8 cellular contexts compared by ENCODE assay signal in genomic region chr2:27085670-27086089, GRCh38. TPM values are rescaled to one million over a fixed set of nuclear protein-coding genes. Genes with fewer than 3 reads are reported as not detected.
DNase-seq lines count a peak whose midpoint lies in the region; ATAC-seq and TF ChIP-seq lines count a peak whose summit lies in the region.

No MANE protein-coding gene starts in this region.

- H3K27me3 ChIP-seq in mammary epithelial cell (ENCODE audit: insufficient read depth, low read length) (no peaks in the 10 kb centered on the region), gastrocnemius medialis (no peaks in the 10 kb centered on the region)

- H2AFZ ChIP-seq in mammary epithelial cell (ENCODE audit: low read depth, low read length) = peak overlapping the region; percentile 83

- TF ChIP-seq CTCF in mammary epithelial cell (conservative IDR thresholded peaks at IDR 0.05 in 1 of 2, IDR thresholded peaks at IDR 0.05 in 1 of 2; ENCODE audit: extremely low read depth in 1 of 2, insufficient read depth in 1 of 2, low read depth in 1 of 2, low read length in 2 of 2) (peak; percentile 15 to 40), gastrocnemius medialis (IDR thresholded peaks at IDR 0.05 in 4 of 5, conservative IDR thresholded peaks at IDR 0.05 in 1 of 5) (peak in 4 of 5 experiments; percentile 13 to 70 (median 44))

- dilution Hi-C loops in mammary epithelial cell (cut with HindIII; ENCODE audit: low sequenced_read_pairs) = no loop called here

- in situ Hi-C loops in mammary epithelial cell (cut with MboI; ENCODE audit: low sequenced_read_pairs in 2 of 2) = loop anchor here in 1 of 2 donors (10.0 kb wide), 1 partner anchor 199 kb away; the partner anchor contains the start of gene TRIM54
- in situ Hi-C loops in gastrocnemius medialis (cut with MboI; ENCODE audit: low sequenced_read_pairs in 4 of 4) = loop anchor here (5.0 to 10.0 kb wide), 3 partner anchors 51 to 121 kb away; partner anchors contain the start of genes TMEM214 (in 3 of the 4) and MAPRE3 (in 1 of the 4)

- H3K36me3 ChIP-seq in mammary epithelial cell (ENCODE audit: insufficient read depth, low read length) (no peaks in the 10 kb centered on the region), gastrocnemius medialis (no peaks in the 10 kb centered on the region)

- peak overlapping the region; percentile 92 for H3K4me2 ChIP-seq in mammary epithelial cell (ENCODE audit: insufficient read depth, low read depth, low read length)

- H3K79me2 ChIP-seq in mammary epithelial cell (ENCODE audit: insufficient read depth, low read length) = no peaks in the 10 kb centered on the region

- intact Hi-C loops in mammary epithelial cell (cut with micrococcal nuclease) (loop anchor here (1.0 to 5.0 kb wide), 4 partner anchors 14 to 124 kb away; partner anchors contain the start of genes OST4 and TMEM214), gastrocnemius medialis (cut with DNase I; ENCODE audit: low total_unique reads) (loop anchor here (1.0 to 10.0 kb wide), 6 partner anchors 14 to 289 kb away; partner anchors contain the start of genes ATRAID, EIF2B4, OST4 and SLC5A6)

- peak; percentile 92 for DNase-seq in 8988T
- peak; percentile 53 for DNase-seq in GM04504 (ENCODE audit: low read depth)
- peak; percentile 73 for DNase-seq in RPMI8226
- DNase-seq in mammary epithelial cell = peak; percentile 48
- peak; percentile 55 for DNase-seq in iPS-NIHi7 (ENCODE audit: extremely low spot score)
- peak; percentile 63 to 84 for DNase-seq in gastrocnemius medialis
- DNase-seq in effector CD8-positive, alpha-beta T cell (lab: John Stamatoyannopoulos, UW) = no peak

- BruUV-seq in mammary epithelial cell (replicated peaks; lab: Mats Ljungman, UMichigan) = no TSS peak

- peak in 1 of 2 donors; percentile 40 for TF ChIP-seq POLR2A in gastrocnemius medialis (IDR thresholded peaks at IDR 0.05)

- H3K9me3 ChIP-seq in mammary epithelial cell (replicated peaks; ENCODE audit: insufficient read depth, low read length) (no peaks in the 10 kb centered on the region), gastrocnemius medialis (no peaks in the 10 kb centered on the region)

- H3K4me3 ChIP-seq in mammary epithelial cell (replicated peaks in 1 of 3; ENCODE audit: insufficient read depth in 1 of 3, low read depth in 2 of 3, low read length in 3 of 3) = peak overlapping the region; percentile 57 to 84 (median 63)
- H3K4me3 ChIP-seq in gastrocnemius medialis = peak overlapping the region; percentile 70 to 95 (median 86)

- H3K27ac ChIP-seq in mammary epithelial cell (ENCODE audit: insufficient read depth, low read depth, low read length) = peak overlapping the region; percentile 3
- peak overlapping the region; percentile 88 to 97 (median 94) for H3K27ac ChIP-seq in gastrocnemius medialis

- WGBS in mammary epithelial cell (ENCODE audit: low coverage, missing lambda C conversion rate) = 0% methylated on average over 7 of the region's 38 CpGs

- H3K4me1 ChIP-seq in mammary epithelial cell (ENCODE audit: insufficient read depth, low read length) = peaks cover 31% of the 10 kb centered on the region
- peaks cover 26 to 45% of the 10 kb centered on the region in 2 donors for H3K4me1 ChIP-seq in gastrocnemius medialis

- CTCF ChIA-PET in mammary epithelial cell (lab: Charles Lee; ENCODE audit: low non-redundant PET) = no interaction called here

- H3K9ac ChIP-seq in mammary epithelial cell (ENCODE audit: insufficient read depth, low read length) = no peak overlapping the region

- H4K20me1 ChIP-seq in mammary epithelial cell (ENCODE audit: insufficient read depth, low read length) = no peaks in the 10 kb centered on the region

- ATAC-seq in HG03103 (IDR thresholded peaks at IDR 0.05; ENCODE audit: low read depth, unreplicated experiment) (peak; percentile 4), gastrocnemius medialis (peak; percentile 53 to 59)

RNA-seq across cellular contexts. Expression of gene KHK, which starts 0.9 kb away (rescaled TPM):
- total RNA-seq in mammary epithelial cell = 1 to 10 TPM in 1 of 2 donors, under 1 TPM in 1; 0.33 to 2.1 TPM
- polyA plus RNA-seq in mammary epithelial cell = 1.6 TPM
- not detected for polyA minus RNA-seq in mammary epithelial cell
- total RNA-seq in gastrocnemius medialis = 1 to 10 TPM in 2 of 4 donors, under 1 TPM in 1, not detected in 1; 0.91 to 5.4 (median 1.3) TPM

RNA-seq across cellular contexts. Expression of gene EMILIN1, which starts 7.3 kb away (rescaled TPM):
- 1 to 10 TPM in 1 of 2 donors, under 1 TPM in 1; 0.80 to 1.5 TPM for total RNA-seq in mammary epithelial cell
- polyA plus RNA-seq in mammary epithelial cell = 0.17 TPM
- polyA minus RNA-seq in mammary epithelial cell = not detected
- 10 to 100 TPM in 2 of 4 donors, 1 to 10 TPM in 2; 6.8 to 18.2 (median 11.3) TPM for total RNA-seq in gastrocnemius medialis

RNA-seq across cellular contexts. Expression of gene OST4, which starts 14.2 kb away (rescaled TPM):
- total RNA-seq in mammary epithelial cell = 100 to 1,000 TPM; 121 to 313 TPM
- polyA plus RNA-seq in mammary epithelial cell = 898 TPM
- 153 TPM for polyA minus RNA-seq in mammary epithelial cell
- total RNA-seq in gastrocnemius medialis = 100 to 1,000 TPM; 191 to 283 (median 251) TPM

RNA-seq across cellular contexts. Expression of gene CGREF1, which starts 33.2 kb away (rescaled TPM):
- 1 to 10 TPM; 3.6 to 6.8 TPM for total RNA-seq in mammary epithelial cell
- 4.5 TPM for polyA plus RNA-seq in mammary epithelial cell
- polyA minus RNA-seq in mammary epithelial cell = 0.83 TPM
- total RNA-seq in gastrocnemius medialis = 1 to 10 TPM; 1.2 to 7.1 (median 4.3) TPM

RNA-seq across cellular contexts. Expression of gene AGBL5, which starts 34.2 kb away (rescaled TPM):
- total RNA-seq in mammary epithelial cell = 10 to 100 TPM; 24.2 to 42.7 TPM
- 28.2 TPM for polyA plus RNA-seq in mammary epithelial cell
- 60.2 TPM for polyA minus RNA-seq in mammary epithelial cell
- 1 to 10 TPM; 4.9 to 6.2 (median 5.7) TPM for total RNA-seq in gastrocnemius medialis
